10 cellular contexts compared by ENCODE assay signal in the genomic region with DNA sequence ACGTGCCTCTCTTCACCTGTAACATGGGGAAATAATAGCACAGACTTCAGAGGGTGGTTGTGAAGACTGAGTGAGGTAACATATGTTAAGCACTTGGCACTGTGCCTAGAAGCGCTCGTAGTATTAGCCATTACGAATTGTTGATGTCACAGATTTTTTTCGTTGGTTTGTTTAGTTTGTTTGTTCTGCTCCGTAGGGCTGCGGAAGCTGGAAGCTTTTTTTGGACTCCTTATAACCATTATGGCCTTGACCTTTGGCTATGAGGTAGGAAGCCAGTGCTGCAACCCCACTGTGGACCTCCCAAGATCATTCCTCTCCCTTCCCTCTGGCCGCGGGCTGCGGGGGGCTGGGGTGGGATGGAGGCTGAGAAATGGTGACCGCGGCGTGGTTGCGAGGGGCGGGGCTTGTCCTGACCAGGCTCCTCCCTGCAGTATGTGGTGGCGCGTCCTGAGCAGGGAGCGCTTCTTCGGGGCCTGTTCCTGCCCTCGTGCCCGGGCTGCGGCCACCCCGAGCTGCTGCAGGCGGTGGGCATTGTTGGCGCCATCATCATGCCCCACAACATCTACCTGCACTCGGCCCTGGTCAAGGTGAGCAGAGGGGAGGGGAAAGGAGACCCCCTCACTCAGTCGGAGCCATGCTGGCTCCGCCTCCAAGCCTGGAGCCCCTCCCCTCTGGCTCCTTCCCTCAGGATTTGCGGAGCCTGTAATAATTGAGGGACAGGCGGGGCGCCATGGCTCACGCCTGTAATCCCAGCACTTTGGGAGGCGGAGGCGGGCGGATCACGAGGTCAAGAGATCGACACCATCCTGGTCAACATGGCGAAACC. TPM values are rescaled to one million over a fixed set of nuclear protein-coding genes. Genes with fewer than 3 reads are reported as not detected.
DNase-seq lines count a peak whose midpoint lies in the region; ATAC-seq and TF ChIP-seq lines count a peak whose summit lies in the region.
"Had no signal": no experiment of that assay in that cellular context is flagged by ENCODE, and none has a peak within 500 bp of the region (broad histone marks: within the 10 kb centered on the region; RNA-seq: fewer than 3 reads in every experiment).

No MANE protein-coding gene starts in this region.

- no peak for TF ChIP-seq CTCF in testis (IDR thresholded peaks at IDR 0.05)

- no peaks in the 10 kb centered on the region for H3K9me3 ChIP-seq in ES-I3 (ENCODE audit: control insufficient read depth, insufficient read depth, low read length)
- no peaks in the 10 kb centered on the region for H3K9me3 ChIP-seq in testis

- peak; percentile 79 for DNase-seq in NCI-H2227 (lab: John Stamatoyannopoulos, UW; ENCODE audit: unreplicated experiment)
- DNase-seq in cerebellar cortex (ENCODE audit: low spot score), result peak; percentile 50
- peak; percentile 87 for DNase-seq in left kidney (ENCODE audit: low read depth, low spot score)
- peak; percentile 58 for DNase-seq in testis
- no peak for DNase-seq in GM19240 (ENCODE audit: insufficient read length, low spot score)

- H3K36me3 ChIP-seq in ES-I3 (ENCODE audit: insufficient read depth, low read length), result no peaks in the 10 kb centered on the region
- H3K36me3 ChIP-seq in testis (ENCODE audit: low read depth, missing control alignments), result no peaks in the 10 kb centered on the region

- H3K4me3 ChIP-seq in testis, result peak overlapping the region; percentile 27 to 53

- ATAC-seq in HG02885 (IDR thresholded peaks at IDR 0.05; ENCODE audit: poor library complexity, unreplicated experiment) (no peak), GM21723 (IDR thresholded peaks at IDR 0.05; ENCODE audit: unreplicated experiment) (no peak)

- no peaks in the 10 kb centered on the region for H3K4me1 ChIP-seq in ES-I3 (ENCODE audit: insufficient read depth, low read length)
- H3K4me1 ChIP-seq in testis, result peaks cover 4% of the 10 kb centered on the region

- intact Hi-C loops in testis (cut with DNase I; ENCODE audit: low total_unique reads), result no loop called here

- no peak for TF ChIP-seq POLR2A in testis (IDR thresholded peaks at IDR 0.05)

- peak overlapping the region in 1 of 2 donors; percentile 17 for H3K27ac ChIP-seq in testis

- 21 to 27% methylated on average over 19 to 38 of the region's 38 CpGs for WGBS in testis, 2 donors

- no peaks in the 10 kb centered on the region for H3K27me3 ChIP-seq in testis

- H3K9ac ChIP-seq in ES-I3 (ENCODE audit: low read depth, low read length), result peak overlapping the region; percentile 98

RNA-seq across cellular contexts. Expression of a gene that starts 5.5 kb away (rescaled TPM):
- total RNA-seq in testis, result 10 to 100 TPM; 12.7 to 32.3 TPM
- polyA plus RNA-seq in testis (ENCODE audit: insufficient read depth, low read depth, low replicate concordance), result 2.8 TPM

RNA-seq across cellular contexts. Expression of a gene that starts 12.1 kb away (rescaled TPM):
- 10 to 100 TPM; 60.7 to 87.3 TPM for total RNA-seq in testis
- polyA plus RNA-seq in testis (ENCODE audit: insufficient read depth, low read depth, low replicate concordance), result 65.2 TPM

RNA-seq across cellular contexts. Expression of a gene that starts 30.9 kb away (rescaled TPM):
- 1 to 10 TPM; 2.0 to 5.7 TPM for total RNA-seq in testis
- polyA plus RNA-seq in testis (ENCODE audit: insufficient read depth, low read depth, low replicate concordance), result 19.6 TPM
- total RNA-seq: HT1080, mononuclear cell had no signal

RNA-seq across cellular contexts. Expression of a gene that starts 31.3 kb away (rescaled TPM):
- total RNA-seq in testis, result under 1 TPM; 0.50 to 0.71 TPM
- 1.6 TPM for polyA plus RNA-seq in testis (ENCODE audit: insufficient read depth, low read depth, low replicate concordance)
